8 cellular contexts compared by ENCODE assay signal in genomic region chr1:100622037-100622436, GRCh38.
DNase-seq lines count a peak whose midpoint lies in the region; ATAC-seq and TF ChIP-seq lines count a peak whose summit lies in the region.

No MANE protein-coding gene starts in this region.

- intact Hi-C loops in Right ventricle myocardium inferior (cut with DNase I) = no loop called here
- intact Hi-C loops in cardiac septum (cut with DNase I) = no loop called here
- intact Hi-C loops in upper lobe of right lung (cut with DNase I) = no loop called here

- no peak overlapping the region for H3K4me3 ChIP-seq in upper lobe of right lung

- no peak overlapping the region for H3K27ac ChIP-seq in upper lobe of right lung

- H3K36me3 ChIP-seq in upper lobe of right lung = no peaks in the 10 kb centered on the region

- H3K9me3 ChIP-seq in upper lobe of right lung = no peaks in the 10 kb centered on the region

- no peaks in the 10 kb centered on the region for H3K27me3 ChIP-seq in upper lobe of right lung

- peak; percentile 89 for ATAC-seq in Right ventricle myocardium inferior
- peak; percentile 66 for ATAC-seq in upper lobe of right lung
- ATAC-seq in GM21515 (IDR thresholded peaks at IDR 0.05; ENCODE audit: unreplicated experiment) = no peak
- no peak for ATAC-seq in GM21786 (IDR thresholded peaks at IDR 0.05; ENCODE audit: unreplicated experiment)

- TF ChIP-seq CTCF in upper lobe of right lung (IDR thresholded peaks at IDR 0.05) = no peak

- DNase-seq in Right ventricle myocardium inferior (ENCODE audit: missing footprints) = no peak
- DNase-seq in cardiac septum (ENCODE audit: low spot score) = no peak
- DNase-seq in amniotic epithelial cell (ENCODE audit: low read depth) = peak; percentile 100
- peak; percentile 55 for DNase-seq in iPS-NIHi7 (ENCODE audit: extremely low spot score)
- no peak for DNase-seq in upper lobe of right lung
- DNase-seq in NCI-H1930 (lab: John Stamatoyannopoulos, UW) = no peak

- H3K4me1 ChIP-seq in upper lobe of right lung = peaks cover 11% of the 10 kb centered on the region

Comparison
In these comparisons a context has a peak if more than half of its experiments do, and no peak if none do; other contexts are left out.
1. ATAC-seq: peak in Right ventricle myocardium inferior (single experiment) and upper lobe of right lung (single experiment); none in GM21515 (single experiment) and GM21786 (single experiment).
2. DNase-seq: peak in amniotic epithelial cell (single experiment) and iPS-NIHi7 (single experiment); none in Right ventricle myocardium inferior (single experiment), cardiac septum (single experiment), upper lobe of right lung (single experiment) and NCI-H1930 (0 of 2).